In the genomic region with DNA sequence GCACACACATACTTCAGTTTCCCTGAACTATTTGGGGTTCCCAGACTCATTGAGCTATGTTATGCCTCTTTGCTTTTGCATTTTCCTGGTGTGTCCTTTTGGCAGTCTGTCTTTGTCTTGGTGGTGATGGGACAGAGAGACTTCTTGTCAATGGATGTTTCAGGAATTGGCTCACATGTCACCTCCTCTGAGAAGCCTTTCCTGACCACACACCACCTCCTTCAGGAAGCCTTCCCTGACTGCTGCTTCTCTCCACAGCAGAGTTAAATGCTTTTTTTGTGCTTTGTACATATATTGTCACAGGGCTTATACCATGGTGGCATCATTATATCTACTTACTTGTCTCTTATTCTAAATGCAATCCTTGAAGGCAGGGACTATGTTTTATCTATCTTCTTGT, we compare ENCODE assay signal across 9 cellular contexts. TPM values are rescaled to one million over a fixed set of nuclear protein-coding genes. Genes with fewer than 3 reads are reported as not detected.
"Had no signal": no experiment of that assay in that cellular context is flagged by ENCODE, and none has a peak within 500 bp of the region (broad histone marks: within the 10 kb centered on the region; RNA-seq: fewer than 3 reads in every experiment).

No MANE protein-coding gene starts in this region.

- H3K9ac ChIP-seq: KMS-11 had no signal

- H3K4me3 ChIP-seq: GM23338 had no signal

- ATAC-seq: GM23338 had no signal

- H3K4me2 ChIP-seq: GM23338, KMS-11 had no signal

- H3K4me1 Mint-ChIP-seq: GM23338 had no signal

- FAIRE-seq: H1, H54, HTR-8/SVneo had no signal

- H3K27ac Mint-ChIP-seq: GM23338, H9 had no signal

- H3K4me3 Mint-ChIP-seq: GM23338, H9 had no signal

- H3K27ac ChIP-seq: KMS-11 had no signal

- H3K9me3 Mint-ChIP-seq: GM23338, H9 had no signal

- DNase-seq: H9, HCEC 1CT, IMR-90, KBM-7 had no signal

- H2AFZ ChIP-seq: GM23338 had no signal

RNA-seq across cellular contexts. Expression of a gene that starts 28.5 kb away (rescaled TPM):
- total RNA-seq: GM23338, H1, H9, IMR-90 had no signal
- polyA plus RNA-seq: GM23338, H1, IMR-90 had no signal
